ENCODE assay signal across 15 cellular contexts in the genomic region with DNA sequence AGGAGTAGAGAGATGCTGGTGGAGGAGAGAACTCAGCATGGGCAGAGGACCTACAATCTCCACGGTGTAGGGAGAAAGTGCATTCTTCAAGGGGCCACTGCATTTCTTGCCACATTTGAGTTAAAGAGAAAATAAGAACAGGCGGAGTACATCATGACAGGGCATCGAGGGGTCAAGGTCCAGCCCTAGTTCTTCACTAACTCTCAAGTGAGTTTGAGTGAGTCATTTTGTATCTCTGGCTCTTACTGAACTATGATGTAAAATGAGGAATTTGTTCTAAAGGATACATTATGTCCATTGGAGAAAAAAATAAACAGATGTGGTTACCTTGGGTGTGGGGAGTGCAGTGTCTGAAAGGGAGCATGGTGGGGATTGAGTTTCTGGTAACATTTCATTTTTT.
"Had no signal": no experiment of that assay in that cellular context is flagged by ENCODE, and none has a peak within 500 bp of the region (broad histone marks: within the 10 kb centered on the region; RNA-seq: fewer than 3 reads in every experiment).

No MANE protein-coding gene starts in this region.

- H3K27ac ChIP-seq: epithelial cell of prostate, SK-N-MC, VCaP had no signal

- H3K4me3 Mint-ChIP-seq: activated CD4-positive, alpha-beta memory T cell treated with anti-CD3 and anti-CD28 coated beads, Interleukin-2, amount 10 ng/mL, durations not matched to agents 7 days and 5 days; activated CD4-positive, alpha-beta T cell treated with anti-CD3 and anti-CD28 coated beads for 36 hours; activated T-cell treated with anti-CD3 and anti-CD28 coated beads, Interleukin-2, amount 50 U/mL, for 72 hours; central memory CD8-positive, alpha-beta T cell; dendritic cell treated with granulocyte-macrophage colony-stimulating factor and Interleukin-4, amounts not matched to agents 40 ng/mL and 50 ng/mL, for 4 days; effector memory CD8-positive, alpha-beta T cell; neural crest cell; stimulated activated effector memory CD8-positive, alpha-beta T cell treated with anti-CD3 and anti-CD28 coated beads, Interleukin-12 subunit alpha, Interleukin-12 subunit beta, amount 100 ng/mL, for 72 hours had no signal

- H3K4me3 ChIP-seq: SK-N-MC had no signal

- DNase-seq: activated CD4-positive, alpha-beta memory T cell treated with anti-CD3 and anti-CD28 coated beads, Interleukin-2, amount 10 ng/mL, durations not matched to agents 7 days and 5 days; activated CD4-positive, alpha-beta T cell treated with anti-CD3 and anti-CD28 coated beads for 36 hours; activated naive CD4-positive, alpha-beta T cell; activated T-cell treated with anti-CD3 and anti-CD28 coated beads, Interleukin-2, amount 50 U/mL, for 72 hours; effector memory CD8-positive, alpha-beta T cell; small intestine; T-helper 1 cell; trophoblast cell had no signal

- H3K27ac Mint-ChIP-seq: activated CD4-positive, alpha-beta memory T cell treated with anti-CD3 and anti-CD28 coated beads, Interleukin-2, amount 10 ng/mL, durations not matched to agents 7 days and 5 days; activated CD4-positive, alpha-beta T cell treated with anti-CD3 and anti-CD28 coated beads for 36 hours; activated T-cell treated with anti-CD3 and anti-CD28 coated beads, Interleukin-2, amount 50 U/mL, for 72 hours; dendritic cell treated with granulocyte-macrophage colony-stimulating factor and Interleukin-4, amounts not matched to agents 40 ng/mL and 50 ng/mL, for 4 days; effector memory CD8-positive, alpha-beta T cell; stimulated activated effector memory CD8-positive, alpha-beta T cell treated with anti-CD3 and anti-CD28 coated beads, Interleukin-12 subunit alpha, Interleukin-12 subunit beta, amount 100 ng/mL, for 72 hours had no signal

- H3K36me3 Mint-ChIP-seq: stimulated activated effector memory CD8-positive, alpha-beta T cell treated with anti-CD3 and anti-CD28 coated beads, Interleukin-12 subunit alpha, Interleukin-12 subunit beta, amount 100 ng/mL, for 72 hours had no signal

- H3K9me3 Mint-ChIP-seq: activated CD4-positive, alpha-beta memory T cell treated with anti-CD3 and anti-CD28 coated beads, Interleukin-2, amount 10 ng/mL, durations not matched to agents 7 days and 5 days; activated T-cell treated with anti-CD3 and anti-CD28 coated beads, Interleukin-2, amount 50 U/mL, for 72 hours; central memory CD8-positive, alpha-beta T cell; dendritic cell treated with granulocyte-macrophage colony-stimulating factor and Interleukin-4, amounts not matched to agents 40 ng/mL and 50 ng/mL, for 4 days; effector memory CD8-positive, alpha-beta T cell; neural crest cell; stimulated activated effector memory CD8-positive, alpha-beta T cell treated with anti-CD3 and anti-CD28 coated beads, Interleukin-12 subunit alpha, Interleukin-12 subunit beta, amount 100 ng/mL, for 72 hours had no signal

- H3K27me3 Mint-ChIP-seq: dendritic cell treated with granulocyte-macrophage colony-stimulating factor and Interleukin-4, amounts not matched to agents 40 ng/mL and 50 ng/mL, for 4 days had no signal

- H3K4me1 Mint-ChIP-seq: activated CD4-positive, alpha-beta memory T cell treated with anti-CD3 and anti-CD28 coated beads, Interleukin-2, amount 10 ng/mL, durations not matched to agents 7 days and 5 days; activated CD4-positive, alpha-beta T cell treated with anti-CD3 and anti-CD28 coated beads for 36 hours; central memory CD8-positive, alpha-beta T cell; stimulated activated effector memory CD8-positive, alpha-beta T cell treated with anti-CD3 and anti-CD28 coated beads, Interleukin-12 subunit alpha, Interleukin-12 subunit beta, amount 100 ng/mL, for 72 hours had no signal
